In genomic region chr12:124314207-124314606, GRCh38 we compare ENCODE assay signal across 11 cellular contexts. TPM values are rescaled to one million over a fixed set of nuclear protein-coding genes. Genes with fewer than 3 reads are reported as not detected.
"Had no signal": no experiment of that assay in that cellular context is flagged by ENCODE, and none has a peak within 500 bp of the region (broad histone marks: within the 10 kb centered on the region; RNA-seq: fewer than 3 reads in every experiment).

No MANE protein-coding gene starts in this region.

- H3K9ac ChIP-seq: GM23248 had no signal

- H2AFZ ChIP-seq: GM23248, GM23338 had no signal

- DNase-seq: GM23248, GOT3, H7, H9, HCEC 1CT, HFFc6 had no signal

- H3K4me3 ChIP-seq: GM23248, GM23338, HAP-1 had no signal

- H3K4me1 ChIP-seq: HAP-1 had no signal

- H3K9me3 ChIP-seq: HAP-1 had no signal

- H3K27ac ChIP-seq: GM23248 had no signal

- H3K36me3 ChIP-seq: HAP-1 had no signal

- FAIRE-seq: H54 had no signal

- H3K4me2 ChIP-seq: GM23338 had no signal

- ATAC-seq: GM23338, HCT116 had no signal

RNA-seq across cellular contexts. Expression of gene RFLNA, which starts 19.3 kb away (rescaled TPM):
- total RNA-seq: H4, HFFc6 had no signal
